9 cellular contexts compared by ENCODE assay signal in genomic region chr7:101813414-101814019, GRCh38. TPM values are rescaled to one million over a fixed set of nuclear protein-coding genes. Genes with fewer than 3 reads are reported as not detected.
DNase-seq lines count a peak whose midpoint lies in the region; ATAC-seq and TF ChIP-seq lines count a peak whose summit lies in the region.
"Had no signal": no experiment of that assay in that cellular context is flagged by ENCODE, and none has a peak within 500 bp of the region (broad histone marks: within the 10 kb centered on the region; RNA-seq: fewer than 3 reads in every experiment).

No MANE protein-coding gene starts in this region.

- H3K4me1 ChIP-seq in left ventricle myocardium inferior (peaks cover 34% of the 10 kb centered on the region), uterus (no peaks in the 10 kb centered on the region)

- H3K4me3 Mint-ChIP-seq in activated naive CD8-positive, alpha-beta T cell = peak overlapping the region; percentile 75
- H3K4me3 Mint-ChIP-seq in memory B cell = peak overlapping the region; percentile 67

- H3K27me3 ChIP-seq in left ventricle myocardium inferior (ENCODE audit: low read depth) (no peaks in the 10 kb centered on the region), uterus (no peaks in the 10 kb centered on the region)
- H3K27me3 ChIP-seq: foreskin keratinocyte had no signal

- intact Hi-C loops in left ventricle myocardium inferior (cut with micrococcal nuclease) = loop anchor here (5.0 kb wide), 2 partner anchors 126 to 294 kb away; no protein-coding TSS in a partner anchor
- intact Hi-C loops in left ventricle myocardium superior (cut with micrococcal nuclease) = loop anchor here (10.0 kb wide), 1 partner anchor 69 kb away; no protein-coding TSS in a partner anchor
- intact Hi-C loops in uterus (cut with DNase I; ENCODE audit: low total_unique reads) = loop anchor here (10.0 kb wide), 1 partner anchor 311 kb away; no protein-coding TSS in a partner anchor

- H3K9me3 ChIP-seq in left ventricle myocardium inferior (replicated peaks) = no peaks in the 10 kb centered on the region
- H3K9me3 ChIP-seq in uterus = no peaks in the 10 kb centered on the region

- H3K4me3 ChIP-seq in left ventricle myocardium inferior (peak overlapping the region; percentile 92), uterus (peak overlapping the region; percentile 62 to 89)

- ATAC-seq in left ventricle myocardium superior = no peak
- ATAC-seq in memory B cell (ENCODE audit: low read depth) = no peak
- ATAC-seq in HG03342 (IDR thresholded peaks at IDR 0.05; ENCODE audit: unreplicated experiment) = no peak

- peaks cover 20% of the 10 kb centered on the region for H3K4me1 Mint-ChIP-seq in activated naive CD8-positive, alpha-beta T cell (ENCODE audit: low read depth)
- H3K4me1 Mint-ChIP-seq in memory B cell = peaks cover 8% of the 10 kb centered on the region

- no peak for TF ChIP-seq CTCF in left ventricle myocardium inferior (IDR thresholded peaks at IDR 0.05; ENCODE audit: borderline replicate concordance)
- TF ChIP-seq CTCF in uterus (IDR thresholded peaks at IDR 0.05) = no peak

- H3K36me3 ChIP-seq in left ventricle myocardium inferior = no peaks in the 10 kb centered on the region
- no peaks in the 10 kb centered on the region for H3K36me3 ChIP-seq in uterus

- H3K27me3 Mint-ChIP-seq in activated naive CD8-positive, alpha-beta T cell = no peaks in the 10 kb centered on the region
- H3K27me3 Mint-ChIP-seq in memory B cell = no peaks in the 10 kb centered on the region

- peak overlapping the region; percentile 22 for H3K27ac Mint-ChIP-seq in activated naive CD8-positive, alpha-beta T cell
- no peak overlapping the region for H3K27ac Mint-ChIP-seq in memory B cell

- no peak for DNase-seq in left ventricle myocardium inferior
- no peak for DNase-seq in left ventricle myocardium superior
- no peak for DNase-seq in memory B cell (ENCODE audit: low spot score in 2 of 2)
- DNase-seq in uterus = no peak
- no peak for DNase-seq in activated gamma-delta T cell treated with Interleukin-2 at 50 U/mL for 16 hours
- no peak for DNase-seq in COR-L47 (lab: John Stamatoyannopoulos, UW)
- DNase-seq: foreskin keratinocyte had no signal

- no peaks in the 10 kb centered on the region for H3K36me3 Mint-ChIP-seq in activated naive CD8-positive, alpha-beta T cell
- H3K36me3 Mint-ChIP-seq in memory B cell = no peaks in the 10 kb centered on the region

- TF ChIP-seq POLR2A in uterus (IDR thresholded peaks at IDR 0.05) = no peak

- H3K27ac ChIP-seq in left ventricle myocardium inferior (replicated peaks) (no peak overlapping the region), uterus (peak overlapping the region; percentile 85 to 88)

- H3K9me3 Mint-ChIP-seq in activated naive CD8-positive, alpha-beta T cell (ENCODE audit: low read depth) = no peaks in the 10 kb centered on the region
- H3K9me3 Mint-ChIP-seq in memory B cell = no peaks in the 10 kb centered on the region

RNA-seq across cellular contexts. Expression of gene CUX1, which starts 3.9 kb away (rescaled TPM):
- 125 TPM for total RNA-seq in left ventricle myocardium inferior
- total RNA-seq in left ventricle myocardium superior = 123 TPM
- total RNA-seq in uterus = 100 to 1,000 TPM in 1 of 4 donors, 10 to 100 TPM in 3; 58.2 to 295 (median 76.9) TPM
